1 cellular context compared by ENCODE assay signal in the genomic region with DNA sequence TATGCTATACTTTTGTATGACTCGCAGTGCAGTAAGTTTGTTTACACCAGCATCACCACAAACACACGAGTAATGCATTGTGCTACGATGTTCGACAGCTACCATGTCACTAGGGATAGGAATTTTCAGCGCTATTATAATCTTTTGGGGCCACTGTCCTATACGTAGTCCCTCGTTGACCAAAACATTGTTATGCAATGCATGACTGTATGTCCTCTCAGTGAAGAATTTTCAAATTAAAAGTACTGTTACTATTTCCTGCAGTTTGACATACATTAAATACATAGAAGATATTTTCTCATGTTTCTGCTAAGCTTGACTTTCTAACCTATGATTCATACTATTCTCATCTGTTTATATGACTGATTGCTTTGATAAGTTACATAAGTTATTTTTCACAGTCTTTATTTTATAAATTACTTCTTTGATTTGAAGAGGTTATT.
A peak's percentile ranks its signal among the peaks of the same experiment; 100 is the strongest.
TF ChIP-seq lines count a peak whose summit lies in the region.

No MANE protein-coding gene starts in this region.

TF ChIP-seq in endothelial cell of umbilical vein, 7 proteins besides CTCF, POLR2A, EP300 and RAD21:
- TF ChIP-seq EZH2 (IDR thresholded peaks at IDR 0.05; ENCODE audit: borderline replicate concordance, low read depth, low read length, severe bottlenecking) (no peak), POLR2AphosphoS5 (IDR thresholded peaks at IDR 0.05; ENCODE audit: insufficient read depth, low read depth, low read length) (no peak), GATA2 (IDR thresholded peaks at IDR 0.05; ENCODE audit: insufficient read depth, insufficient read length, low read depth, low read length) (peak; percentile 71), FOS (IDR thresholded peaks at IDR 0.05; ENCODE audit: borderline replicate concordance, insufficient read depth, low read length) (peak; percentile 72), JUN (IDR thresholded peaks at IDR 0.05; ENCODE audit: borderline replicate concordance, insufficient read depth, insufficient read length, low read depth) (peak; percentile 40), MYC (IDR thresholded peaks at IDR 0.05; ENCODE audit: low read depth, low read length) (no peak)
- TF ChIP-seq, protein P1, sequence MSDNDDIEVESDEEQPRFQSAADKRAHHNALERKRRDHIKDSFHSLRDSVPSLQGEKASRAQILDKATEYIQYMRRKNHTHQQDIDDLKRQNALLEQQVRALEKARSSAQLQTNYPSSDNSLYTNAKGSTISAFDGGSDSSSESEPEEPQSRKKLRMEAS (IDR thresholded peaks at IDR 0.05; ENCODE audit: insufficient read depth, insufficient read length) = no peak
